ENCODE assay signal across 8 cellular contexts in the genomic region with DNA sequence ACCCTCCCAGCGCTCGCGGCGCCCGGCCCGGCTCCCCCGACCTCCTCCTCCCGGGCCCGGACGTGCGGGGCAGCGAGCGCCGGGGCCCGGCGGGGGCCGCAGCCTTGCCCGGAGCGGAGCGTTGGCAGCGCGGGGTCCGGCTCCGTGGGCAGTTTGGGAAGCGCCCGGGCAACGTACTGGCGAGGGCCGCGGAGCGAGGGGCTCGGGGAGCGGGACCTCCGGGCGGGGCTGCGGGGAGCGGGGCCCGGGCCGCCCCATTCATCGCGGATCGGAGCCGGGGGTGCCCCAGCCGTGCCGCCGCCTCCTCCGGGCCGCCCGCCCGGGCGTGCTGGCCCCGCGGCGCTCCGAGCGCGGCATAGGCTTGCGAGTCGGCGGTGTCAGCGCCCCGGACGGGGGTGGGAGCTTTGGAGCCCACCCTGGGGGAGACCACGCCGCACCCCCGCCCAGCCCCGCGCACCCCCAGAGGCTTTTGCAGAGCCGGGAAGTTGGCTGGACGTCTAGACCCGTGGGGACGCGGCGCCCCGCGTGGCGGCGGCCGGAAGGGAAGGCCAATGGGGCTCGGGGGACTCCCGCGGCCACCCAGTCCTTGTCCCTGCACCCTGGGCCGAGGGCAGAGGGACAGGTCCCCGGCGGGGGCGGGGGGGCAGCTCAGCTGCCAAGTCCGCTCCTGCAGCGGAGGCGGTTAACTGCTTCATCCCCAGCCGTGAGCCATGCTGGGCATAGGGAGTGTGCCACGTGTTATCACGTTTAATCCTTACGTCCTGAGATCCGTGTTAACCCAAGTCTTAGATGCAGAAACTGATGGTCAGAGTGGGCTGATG. TPM values are rescaled to one million over a fixed set of nuclear protein-coding genes. Genes with fewer than 3 reads are reported as not detected.
A peak's percentile ranks its signal among the peaks of the same experiment; 100 is the strongest.
DNase-seq lines count a peak whose midpoint lies in the region; ATAC-seq and TF ChIP-seq lines count a peak whose summit lies in the region.

No MANE protein-coding gene starts in this region.

- no peak for ATAC-seq in HG03097 (IDR thresholded peaks at IDR 0.05; ENCODE audit: low FRiP score, unreplicated experiment)

- peaks cover 4% of the 10 kb centered on the region for H3F3A ChIP-seq in smooth muscle cell (ENCODE audit: low read depth)

- H3K4me1 ChIP-seq in iPS DF 6.9 (ENCODE audit: control insufficient read depth, insufficient read depth, low read length) (peaks cover 17% of the 10 kb centered on the region), smooth muscle cell (ENCODE audit: low read depth) (peaks cover 8% of the 10 kb centered on the region)

- no peaks in the 10 kb centered on the region for H3K36me3 Mint-ChIP-seq in activated naive CD4-positive, alpha-beta T cell treated with anti-CD3 and anti-CD28 coated beads, Interleukin-2, amount 50 U/mL, for 24 hours

- peaks cover 47% of the 10 kb centered on the region for H3K79me2 ChIP-seq in smooth muscle cell (ENCODE audit: low read depth)

- H3K27me3 Mint-ChIP-seq in activated naive CD4-positive, alpha-beta T cell treated with anti-CD3 and anti-CD28 coated beads, Interleukin-2, amount 50 U/mL, for 24 hours: peaks cover 20% of the 10 kb centered on the region

- peaks cover 4% of the 10 kb centered on the region for H3K4me1 Mint-ChIP-seq in activated naive CD4-positive, alpha-beta T cell treated with anti-CD3 and anti-CD28 coated beads, Interleukin-2, amount 50 U/mL, for 24 hours

- TF ChIP-seq CTCF in GM20000 (IDR thresholded peaks at IDR 0.05; ENCODE audit: extremely low read depth, missing control alignments): peak; percentile 19
- TF ChIP-seq CTCF in smooth muscle cell (IDR thresholded peaks at IDR 0.05; ENCODE audit: borderline replicate concordance, insufficient read depth, poor library complexity, severe bottlenecking): peak; percentile 60

- peak overlapping the region; percentile 92 for H3K4me2 ChIP-seq in smooth muscle cell

- H3K36me3 ChIP-seq in iPS DF 6.9 (ENCODE audit: control insufficient read depth, insufficient read depth, low read length) (no peaks in the 10 kb centered on the region), smooth muscle cell (ENCODE audit: low read depth) (no peaks in the 10 kb centered on the region)

- H3K27ac ChIP-seq in iPS DF 6.9 (ENCODE audit: low read length): no peak overlapping the region
- H3K27ac ChIP-seq in smooth muscle cell (ENCODE audit: low read depth): no peak overlapping the region

- peak; percentile 71 for DNase-seq in GM20000 (ENCODE audit: low spot score)
- no peak for DNase-seq in iPS DF 6.9 (ENCODE audit: low read depth, low spot score)
- peak; percentile 40 for DNase-seq in smooth muscle cell (lab: John Stamatoyannopoulos, UW; ENCODE audit: unreplicated experiment)
- no peak for DNase-seq in NCI-H774 (lab: John Stamatoyannopoulos, UW)
- DNase-seq in NOMO-1 treated with dmso at 0.1 percent for 144 hours (lab: John Stamatoyannopoulos, UW; ENCODE audit: unreplicated experiment): no peak
- DNase-seq in SK-N-DZ (ENCODE audit: low spot score): no peak

- H3K4me3 Mint-ChIP-seq in activated naive CD4-positive, alpha-beta T cell treated with anti-CD3 and anti-CD28 coated beads, Interleukin-2, amount 50 U/mL, for 24 hours: peak overlapping the region; percentile 30

- H4K20me1 ChIP-seq in smooth muscle cell (ENCODE audit: low read depth): peaks cover 46% of the 10 kb centered on the region

- no peaks in the 10 kb centered on the region for H3K9me3 Mint-ChIP-seq in activated naive CD4-positive, alpha-beta T cell treated with anti-CD3 and anti-CD28 coated beads, Interleukin-2, amount 50 U/mL, for 24 hours

- H3K9me3 ChIP-seq in iPS DF 6.9 (ENCODE audit: control insufficient read depth, insufficient read depth, low read length): no peaks in the 10 kb centered on the region
- H3K9me3 ChIP-seq in smooth muscle cell (replicated peaks; ENCODE audit: low read depth): no peaks in the 10 kb centered on the region

- H2AFZ ChIP-seq in smooth muscle cell (ENCODE audit: low read depth): peak overlapping the region; percentile 39

- H3K4me3 ChIP-seq in iPS DF 6.9 (ENCODE audit: low read length) (peak overlapping the region; percentile 24; the same call in 1 of the 2 replicates), smooth muscle cell (peak overlapping the region; percentile 80)

- peak overlapping the region; percentile 68 for H3K9ac ChIP-seq in smooth muscle cell (ENCODE audit: low read depth)

- H3K27me3 ChIP-seq in iPS DF 6.9 (ENCODE audit: control insufficient read depth, insufficient read depth, low read length): peaks cover 23% of the 10 kb centered on the region
- H3K27me3 ChIP-seq in smooth muscle cell (ENCODE audit: low read depth): no peaks in the 10 kb centered on the region

- H3K27ac Mint-ChIP-seq in activated naive CD4-positive, alpha-beta T cell treated with anti-CD3 and anti-CD28 coated beads, Interleukin-2, amount 50 U/mL, for 24 hours: no peak overlapping the region

- no CpG with 5 or more reads among the region's 94 CpGs for WGBS in iPS DF 6.9 (ENCODE audit: insufficient coverage, insufficient read length)
- WGBS in smooth muscle cell (ENCODE audit: low lambda C conversion rate): 3% methylated on average over 5 of the region's 94 CpGs

RNA-seq across cellular contexts. Expression of gene ZNF469, which starts 0.9 kb away (rescaled TPM):
- total RNA-seq in smooth muscle cell: 5.3 and 6.2 TPM in 2 replicates
- 5.0 and 6.7 TPM in 2 replicates for polyA plus RNA-seq in smooth muscle cell
- 0.01 and 0.07 TPM in 2 replicates for polyA plus RNA-seq in SK-N-DZ (2014; cell fraction: cytosol; rRNA removed)
- 0.14 and 0.53 TPM in 2 replicates for polyA plus RNA-seq in SK-N-DZ (2014; cell fraction: nucleus; rRNA removed)

Comparison
In these comparisons a context has a peak if more than half of its experiments do, and no peak if none do; other contexts are left out.
1. DNase-seq: peak in GM20000 (single experiment) and smooth muscle cell (single experiment); none in iPS DF 6.9 (single experiment), NCI-H774 (single experiment), NOMO-1 treated with dmso at 0.1 percent for 144 hours (single experiment) and SK-N-DZ (single experiment).